ENCODE assay signal across 8 cellular contexts in genomic region chr15:45795487-45796069, GRCh38.
DNase-seq lines count a peak whose midpoint lies in the region; ATAC-seq and TF ChIP-seq lines count a peak whose summit lies in the region.

No MANE protein-coding gene starts in this region.

- no peaks in the 10 kb centered on the region for H3K27me3 ChIP-seq in H7 (ENCODE audit: control insufficient read depth, insufficient read depth, low read length)
- no peaks in the 10 kb centered on the region for H3K27me3 ChIP-seq in adrenal gland

- no peak for TF ChIP-seq POLR2A in adrenal gland (IDR thresholded peaks at IDR 0.05)

- peak; percentile 40 for TF ChIP-seq CTCF in Calu3 (IDR thresholded peaks at IDR 0.05; ENCODE audit: unreplicated experiment)
- peak in 5 of 6 experiments; percentile 27 to 52 (median 47) for TF ChIP-seq CTCF in adrenal gland (IDR thresholded peaks at IDR 0.05)

- no peaks in the 10 kb centered on the region for H3K4me1 Mint-ChIP-seq in Calu3 (ENCODE audit: low read depth, unreplicated experiment)

- H3K4me3 Mint-ChIP-seq in Calu3 (ENCODE audit: low read depth, unreplicated experiment): no peak overlapping the region

- CTCF ChIA-PET in Calu3 (lab: Charles Lee): interaction anchor here (0.7 to 1.5 kb wide), 5 partner anchors 68 to 517 kb away, joined by 3 to 9 read pairs (median 6); no protein-coding TSS in a partner anchor

- BruUV-seq in Calu3 (replicated peaks; lab: Mats Ljungman, UMichigan): no TSS peak

- no peaks in the 10 kb centered on the region for H3K9me3 Mint-ChIP-seq in Calu3 (ENCODE audit: low read depth, unreplicated experiment)

- 13 to 27% (median 20%) methylated on average over 3 of the region's 3 CpGs for WGBS in adrenal gland, 4 donors

- no peak overlapping the region for H3K27ac Mint-ChIP-seq in Calu3 (ENCODE audit: unreplicated experiment)

- intact Hi-C loops in Calu3 (cut with micrococcal nuclease; ENCODE audit: unreplicated experiment) (loop anchor here (1.0 to 2.0 kb wide), 2 partner anchors 294 to 485 kb away; no protein-coding TSS in a partner anchor), adrenal gland (cut with DNase I) (no loop called here)

- DNase-seq in Calu3 (peak; percentile 59), H7 (peak; percentile 49), NCI-H2171 (lab: John Stamatoyannopoulos, UW) (peak; percentile 66), adrenal gland (peak in 1 of 7 donors; percentile 7), iris pigment epithelial cell (ENCODE audit: low read depth) (peak; percentile 42), HuH-7.5 (ENCODE audit: low spot score) (no peak), T1000 (lab: John Stamatoyannopoulos, UW) (no peak)

- no peak overlapping the region for H3K27ac ChIP-seq in adrenal gland

- H3K36me3 ChIP-seq in H7 (replicated peaks; ENCODE audit: control insufficient read depth, insufficient read depth, low read length) (no peaks in the 10 kb centered on the region), adrenal gland (replicated peaks in 1 of 2) (no peaks in the 10 kb centered on the region)

- no peak for ATAC-seq in GM21825 (IDR thresholded peaks at IDR 0.05; ENCODE audit: unreplicated experiment)

- H3K4me1 ChIP-seq in adrenal gland (replicated peaks in 1 of 2): no peaks in the 10 kb centered on the region

- H3K27me3 Mint-ChIP-seq in Calu3 (ENCODE audit: unreplicated experiment): peaks cover 41% of the 10 kb centered on the region

- no peaks in the 10 kb centered on the region for H3K9me3 ChIP-seq in adrenal gland (replicated peaks in 1 of 3)

- no peak overlapping the region for H3K4me3 ChIP-seq in H7 (ENCODE audit: insufficient read depth, low read depth, low read length)
- H3K4me3 ChIP-seq in adrenal gland: no peak overlapping the region

- H3K36me3 Mint-ChIP-seq in Calu3 (ENCODE audit: insufficient read depth, unreplicated experiment): no peaks in the 10 kb centered on the region

Comparison
In these comparisons a context has a peak if more than half of its experiments do, and no peak if none do; other contexts are left out.
1. DNase-seq: peak in Calu3 (single experiment), H7 (single experiment), NCI-H2171 (single experiment) and iris pigment epithelial cell (single experiment); none in HuH-7.5 (single experiment) and T1000 (single experiment).